Comparison of ENCODE assay signal across 14 cellular contexts in the genomic region with DNA sequence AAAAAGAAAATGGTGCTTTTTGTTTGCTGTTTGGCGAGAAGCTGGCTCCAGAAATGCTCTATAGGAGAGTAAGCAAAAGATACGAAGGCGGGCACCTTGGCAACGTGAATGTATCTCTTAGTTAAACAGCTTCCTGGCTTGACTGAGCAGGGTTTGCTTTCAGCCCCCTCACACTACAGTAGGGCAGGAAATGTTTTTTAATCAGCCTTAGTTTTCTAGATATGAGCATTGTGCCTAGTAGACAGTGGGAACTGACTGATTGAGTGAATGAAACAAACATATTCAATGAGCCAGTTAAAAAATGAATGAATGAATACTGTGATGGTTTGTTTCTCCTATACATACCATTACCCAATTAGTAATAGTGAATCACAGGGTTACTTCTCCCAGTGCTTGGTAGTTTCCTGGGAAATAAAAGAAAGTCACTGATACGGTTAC. TPM values are rescaled to one million over a fixed set of nuclear protein-coding genes. Genes with fewer than 3 reads are reported as not detected.
DNase-seq lines count a peak whose midpoint lies in the region; ATAC-seq and TF ChIP-seq lines count a peak whose summit lies in the region.
"Had no signal": no experiment of that assay in that cellular context is flagged by ENCODE, and none has a peak within 500 bp of the region (broad histone marks: within the 10 kb centered on the region; RNA-seq: fewer than 3 reads in every experiment).

No MANE protein-coding gene starts in this region.

- ATAC-seq in RWPE2 (ENCODE audit: low read depth) (peak; percentile 64), HG03196 (IDR thresholded peaks at IDR 0.05; ENCODE audit: unreplicated experiment) (no peak), HG03175 (IDR thresholded peaks at IDR 0.05; ENCODE audit: unreplicated experiment) (no peak)
- ATAC-seq: stimulated activated effector memory CD8-positive, alpha-beta T cell treated with anti-CD3 and anti-CD28 coated beads, Interleukin-12 subunit alpha, Interleukin-12 subunit beta, amount 100 ng/mL, for 72 hours had no signal

- H3K4me1 ChIP-seq in RWPE2 (ENCODE audit: insufficient read depth, poor library complexity, severe bottlenecking) (peaks cover 11% of the 10 kb centered on the region), smooth muscle cell (ENCODE audit: low read depth) (peaks cover 14% of the 10 kb centered on the region)

- H3K79me2 ChIP-seq in smooth muscle cell (ENCODE audit: low read depth) = peaks cover 26% of the 10 kb centered on the region

- H4K20me1 ChIP-seq in smooth muscle cell (ENCODE audit: low read depth) = no peaks in the 10 kb centered on the region

- no peak overlapping the region for H3K27ac ChIP-seq in RWPE2 (ENCODE audit: poor library complexity, severe bottlenecking)
- H3K27ac ChIP-seq in smooth muscle cell (ENCODE audit: low read depth) = peak overlapping the region; percentile 45
- H3K27ac ChIP-seq: sigmoid colon had no signal

- no peak overlapping the region for H2AFZ ChIP-seq in smooth muscle cell (ENCODE audit: low read depth)

- H3K36me3 ChIP-seq in RWPE2 (ENCODE audit: low read depth) = no peaks in the 10 kb centered on the region
- H3K36me3 ChIP-seq in smooth muscle cell (ENCODE audit: low read depth) = no peaks in the 10 kb centered on the region
- H3K36me3 ChIP-seq: sigmoid colon had no signal

- H3K27me3 ChIP-seq in RWPE2 (ENCODE audit: insufficient read depth, poor library complexity, severe bottlenecking) (no peaks in the 10 kb centered on the region), smooth muscle cell (ENCODE audit: low read depth) (no peaks in the 10 kb centered on the region)
- H3K27me3 ChIP-seq: sigmoid colon had no signal

- no peak for TF ChIP-seq CTCF in RWPE2 (IDR thresholded peaks at IDR 0.05; ENCODE audit: poor library complexity, severe bottlenecking)
- no peak for TF ChIP-seq CTCF in smooth muscle cell (IDR thresholded peaks at IDR 0.05; ENCODE audit: borderline replicate concordance, insufficient read depth, poor library complexity, severe bottlenecking)

- H3K9me3 ChIP-seq in RWPE2 (ENCODE audit: severe bottlenecking) = no peaks in the 10 kb centered on the region
- H3K9me3 ChIP-seq in smooth muscle cell (replicated peaks; ENCODE audit: low read depth) = no peaks in the 10 kb centered on the region
- H3K9me3 ChIP-seq: sigmoid colon had no signal

- H3K9ac ChIP-seq in smooth muscle cell (ENCODE audit: low read depth) = no peak overlapping the region

- H3K4me3 ChIP-seq in RWPE2 (ENCODE audit: severe bottlenecking) (no peak overlapping the region), smooth muscle cell (no peak overlapping the region)
- H3K4me3 ChIP-seq: sigmoid colon had no signal

- 80% methylated on average over 5 of the region's 5 CpGs for WGBS in smooth muscle cell (ENCODE audit: low lambda C conversion rate)

- DNase-seq in NCI-H2081 (lab: John Stamatoyannopoulos, UW) = peak; percentile 21 to 24
- no peak for DNase-seq in NCI-H2081 treated with DMSO at 0.1 percent for 48 hours (lab: John Stamatoyannopoulos, UW)
- no peak for DNase-seq in RWPE2 (ENCODE audit: low spot score)
- DNase-seq in fibroblast of peridontal ligament (ENCODE audit: extremely low read depth) = peak; percentile 50
- no peak for DNase-seq in smooth muscle cell (lab: John Stamatoyannopoulos, UW; ENCODE audit: unreplicated experiment)
- DNase-seq in activated CD4-positive, alpha-beta T cell treated with anti-CD3 and anti-CD28 coated beads for 4 hours = no peak
- DNase-seq: 8988T; activated CD4-positive, alpha-beta T cell treated with anti-CD3 and anti-CD28 coated beads, Interleukin-2, amount 50 U/mL, for 4 hours; aorta; NCI-H1930; sigmoid colon had no signal

- H3K4me2 ChIP-seq in smooth muscle cell = peak overlapping the region; percentile 15

- no peaks in the 10 kb centered on the region for H3F3A ChIP-seq in smooth muscle cell (ENCODE audit: low read depth)

RNA-seq across cellular contexts. Expression of gene CAP2, which starts 19.9 kb away (rescaled TPM):
- total RNA-seq in smooth muscle cell = 16.8 and 19.0 TPM in 2 replicates
- polyA plus RNA-seq in smooth muscle cell = 19.7 and 27.7 TPM in 2 replicates

Comparison
In these comparisons a context has a peak if more than half of its experiments do, and no peak if none do; other contexts are left out.
1. DNase-seq: peak in NCI-H2081 (2 of 2) and fibroblast of peridontal ligament (single experiment); none in NCI-H2081 treated with DMSO at 0.1 percent for 48 hours (single experiment), RWPE2 (single experiment), smooth muscle cell (single experiment) and activated CD4-positive, alpha-beta T cell treated with anti-CD3 and anti-CD28 coated beads for 4 hours (0 of 2).